ENCODE assay signal across 22 cellular contexts in genomic region chr15:41822957-41823356, GRCh38. TPM values are rescaled to one million over a fixed set of nuclear protein-coding genes. Genes with fewer than 3 reads are reported as not detected.
DNase-seq lines count a peak whose midpoint lies in the region; ATAC-seq, FAIRE-seq and TF ChIP-seq lines count a peak whose summit lies in the region.
"Had no signal": no experiment of that assay in that cellular context is flagged by ENCODE, and none has a peak within 500 bp of the region (broad histone marks: within the 10 kb centered on the region; RNA-seq: fewer than 3 reads in every experiment).

No MANE protein-coding gene starts in this region.

- no peak overlapping the region for H2BK15ac ChIP-seq in H1 (ENCODE audit: low read length)

- no peaks in the 10 kb centered on the region for H3K27me3 ChIP-seq in right cardiac atrium (ENCODE audit: control insufficient read depth, insufficient read depth)
- H3K27me3 ChIP-seq in heart right ventricle: no peaks in the 10 kb centered on the region
- H3K27me3 ChIP-seq in H1 (replicated peaks in 1 of 4; ENCODE audit: control insufficient read depth in 3 of 4, extremely low read depth in 1 of 4, insufficient read depth in 3 of 4, low read length in 3 of 4): peaks cover 0 to 2% (median 0%) of the 10 kb centered on the region in 4 experiments; a peak in 1 of 7 replicates
- H3K27me3 ChIP-seq in GM23248 (replicated peaks; ENCODE audit: insufficient read depth): no peaks in the 10 kb centered on the region
- H3K27me3 ChIP-seq: MG63, Peyer's patch, SJSA1 had no signal

- TF ChIP-seq CTCF in heart right ventricle (IDR thresholded peaks at IDR 0.05) (no peak), LNCaP clone FGC (IDR thresholded peaks at IDR 0.05; ENCODE audit: control insufficient read depth, extremely low read depth, insufficient read depth) (0 out of 2 replicates have a peak, but pooled peaks have one; percentile 7), H1 (IDR thresholded peaks at IDR 0.05; ENCODE audit: control extremely low read depth in 1 of 3, insufficient read depth in 1 of 3, low read depth in 1 of 3, low read length in 3 of 3) (peak in 1 of 3 experiments; percentile 1; a peak in 1 of 4 replicates), GM13977 (IDR thresholded peaks at IDR 0.05; ENCODE audit: extremely low read depth, insufficient read depth, missing control alignments) (no peak)

- no peak overlapping the region for H3K18ac ChIP-seq in H1 (ENCODE audit: extremely low read depth, low read length)

- no peak overlapping the region for H3K14ac ChIP-seq in H1 (ENCODE audit: insufficient read length)

- 86% methylated on average over 6 of the region's 6 CpGs for WGBS in right cardiac atrium
- WGBS in heart right ventricle, 2 donors: 92 to 94% methylated on average over 6 of the region's 6 CpGs
- WGBS in H1 (ENCODE audit: extremely low coverage in 1 of 2, insufficient coverage in 1 of 2, insufficient read length in 1 of 2, insufficient replicate concordance in 2 of 2, low coverage in 1 of 2, low lambda C conversion rate in 2 of 2, missing lambda C conversion rate in 1 of 2), 2 experiments: 86% methylated on average over 6 of the region's 6 CpGs; no CpG with 5 or more reads in 1 of the 2 experiments
- 77 to 82% methylated on average over 6 of the region's 6 CpGs for WGBS in GM23248 (ENCODE audit: low coverage in 1 of 2, low lambda C conversion rate in 2 of 2, missing lambda C conversion rate in 2 of 2), 2 experiments

- no peak overlapping the region for H2BK120ac ChIP-seq in H1 (replicated peaks; ENCODE audit: low read depth, low read length)

- no peak for TF ChIP-seq EP300 in H1 (IDR thresholded peaks at IDR 0.05; ENCODE audit: borderline replicate concordance in 1 of 2, low read depth in 2 of 2, low read length in 2 of 2)

- no peak overlapping the region for H2AK5ac ChIP-seq in H1 (ENCODE audit: low read depth, low read length)

- in situ Hi-C loops in GM23248 (cut with MboI): loop anchor here (5.0 kb wide), 1 partner anchor 51 kb away; the partner anchor contains the start of gene MAPKBP1
- in situ Hi-C loops in GM13977 (cut with MboI; ENCODE audit: low pct_unique_long_range_greater_than_20kb, low sequenced_read_pairs, unreplicated experiment): no loop called here

- H3K23me2 ChIP-seq in H1 (ENCODE audit: low read depth, low read length): peaks cover 6% of the 10 kb centered on the region; the same call in 1 of the 2 replicates

- H3K23ac ChIP-seq in H1 (ENCODE audit: insufficient read length): no peak overlapping the region

- peak overlapping the region; percentile 17; the same call in 1 of the 2 replicates for H4K8ac ChIP-seq in H1 (ENCODE audit: extremely low read depth, insufficient read depth, low read length)

- H3K9me3 ChIP-seq in right cardiac atrium (ENCODE audit: control insufficient read depth, low read length) (no peaks in the 10 kb centered on the region), heart right ventricle (no peaks in the 10 kb centered on the region), H1 (ENCODE audit: insufficient read depth in 2 of 2, low read depth in 1 of 2, low read length in 1 of 2) (no peaks in the 10 kb centered on the region), GM23248 (ENCODE audit: low read depth) (no peaks in the 10 kb centered on the region)
- H3K9me3 ChIP-seq: A549; BLaER1 treated with 17β-estradiol and CSF1 and Interleukin-3, amounts not matched to agents 10 nM and 100 nM; HAP-1; MG63; Peyer's patch; SJSA1 had no signal

- H2AFZ ChIP-seq in H1 (ENCODE audit: low read length) (no peak overlapping the region), GM23248 (no peak overlapping the region)
- H2AFZ ChIP-seq: GM23338 had no signal

- TF ChIP-seq POLR2A in H1 (IDR thresholded peaks at IDR 0.05; ENCODE audit: control extremely low read depth in 1 of 2, low read depth in 2 of 2, low read length in 2 of 2): no peak

- no peak overlapping the region for H2BK5ac ChIP-seq in H1 (ENCODE audit: low read depth, low read length)

- no peaks in the 10 kb centered on the region for H3F3A ChIP-seq in GM23248 (ENCODE audit: insufficient read depth)

- no peak for TF ChIP-seq RAD21 in H1 (IDR thresholded peaks at IDR 0.05 in 1 of 2, conservative IDR thresholded peaks at IDR 0.05 in 1 of 2; ENCODE audit: low read depth in 2 of 2, low read length in 2 of 2)

- no peak overlapping the region for H3K27ac ChIP-seq in right cardiac atrium (ENCODE audit: low read length)
- H3K27ac ChIP-seq in heart right ventricle: no peak overlapping the region
- no peak overlapping the region for H3K27ac ChIP-seq in H1 (ENCODE audit: low read depth, low read length)
- H3K27ac ChIP-seq in GM23248: no peak overlapping the region
- H3K27ac ChIP-seq: A549; BLaER1 treated with 17β-estradiol and CSF1 and Interleukin-3, amounts not matched to agents 10 nM and 100 nM; Peyer's patch; SJSA1 had no signal

- no peak overlapping the region for H4K91ac ChIP-seq in H1 (replicated peaks; ENCODE audit: insufficient read length, low read length)

- H3K4ac ChIP-seq in H1 (replicated peaks; ENCODE audit: insufficient read length, low read depth, low read length): no peak overlapping the region

- H3K4me2 ChIP-seq in H1 (ENCODE audit: insufficient read depth in 1 of 2, low read depth in 2 of 2, low read length in 2 of 2) (no peak overlapping the region), GM23248 (ENCODE audit: unreplicated experiment) (no peak overlapping the region)
- H3K4me2 ChIP-seq: A549; BLaER1 treated with 17β-estradiol and CSF1 and Interleukin-3, amounts not matched to agents 10 nM and 100 nM; GM23338 had no signal

- no peaks in the 10 kb centered on the region for H3K79me1 ChIP-seq in H1 (ENCODE audit: low read depth, low read length)

- FAIRE-seq in H1 (lab: Jason Lieb, UNC): no peak
- FAIRE-seq: A549, D721Med, G401.6, HTR-8/SVneo had no signal

- H3K4me3 ChIP-seq in right cardiac atrium (ENCODE audit: low read length) (no peak overlapping the region), heart right ventricle (no peak overlapping the region), LNCaP clone FGC (ENCODE audit: low read depth, low read length) (no peak overlapping the region), H1 (ENCODE audit: extremely low read depth in 1 of 4, insufficient read depth in 2 of 4, low read depth in 3 of 4, low read length in 4 of 4) (no peak overlapping the region), GM23248 (no peak overlapping the region)
- H3K4me3 ChIP-seq: A549; BLaER1 treated with 17β-estradiol and CSF1 and Interleukin-3, amounts not matched to agents 10 nM and 100 nM; GM23338; HAP-1; MG63; Peyer's patch; SJSA1 had no signal

- H4K5ac ChIP-seq in H1 (ENCODE audit: insufficient read length, low read depth, low read length): no peak overlapping the region

- no peaks in the 10 kb centered on the region for H3K9me2 ChIP-seq in GM23248 (ENCODE audit: insufficient read depth)

- H2BK12ac ChIP-seq in H1 (ENCODE audit: low read depth, low read length): no peak overlapping the region

- CTCF ChIA-PET in H1 (lab: Charles Lee; ENCODE audit: partially characterized antibody): interaction anchor here (0.6 to 2.1 kb wide), 9 partner anchors 9 to 124 kb away, joined by 3 to 14 read pairs (median 3); partner anchors contain the start of gene MAPKBP1

- H4K20me1 ChIP-seq in H1 (replicated peaks in 1 of 2; ENCODE audit: control insufficient read depth in 1 of 2, insufficient read depth in 2 of 2, low read length in 2 of 2) (peaks cover 0 to 1% of the 10 kb centered on the region in 2 experiments), GM23248 (ENCODE audit: insufficient read depth) (no peaks in the 10 kb centered on the region)

- H3K79me2 ChIP-seq in H1 (ENCODE audit: control insufficient read depth in 1 of 2, insufficient read depth in 2 of 2, low read length in 2 of 2) (no peaks in the 10 kb centered on the region), GM23248 (ENCODE audit: insufficient read depth) (no peaks in the 10 kb centered on the region)

- H3K56ac ChIP-seq in H1 (replicated peaks; ENCODE audit: insufficient read length, low read depth, low read length): no peak overlapping the region

- no peak overlapping the region for H2BK20ac ChIP-seq in H1 (ENCODE audit: low read length)

- intact Hi-C loops in right cardiac atrium (cut with DNase I) (no loop called here), heart right ventricle (cut with DNase I) (loop anchor here in 3 of 10 donors (10.0 kb wide), 1 partner anchor 152 kb away; the partner anchor contains the start of gene EHD4 (in 3 of the 3))

- H3K36me3 ChIP-seq in heart right ventricle (peaks cover 0 to 76% (median 20%) of the 10 kb centered on the region in 9 donors), H1 (ENCODE audit: control insufficient read depth in 2 of 4, insufficient read depth in 4 of 4, low read length in 3 of 4) (no peaks in the 10 kb centered on the region; a peak in 3 of 8 replicates), GM23248 (ENCODE audit: low read depth) (no peaks in the 10 kb centered on the region; the same call in 1 of the 2 replicates)
- H3K36me3 ChIP-seq: MG63 had no signal

- H3K9ac ChIP-seq in H1 (replicated peaks in 1 of 4; ENCODE audit: extremely low read depth in 1 of 4, low read depth in 3 of 4, low read length in 3 of 4): no peak overlapping the region
- no peak overlapping the region for H3K9ac ChIP-seq in GM23248
- H3K9ac ChIP-seq: BLaER1 treated with 17β-estradiol and CSF1 and Interleukin-3, amounts not matched to agents 10 nM and 100 nM had no signal

- H3K4me1 ChIP-seq in right cardiac atrium (ENCODE audit: control insufficient read depth, insufficient read depth, low read length): no peaks in the 10 kb centered on the region
- H3K4me1 ChIP-seq in heart right ventricle: peaks cover 0 to 8% (median 5%) of the 10 kb centered on the region in 9 donors
- no peaks in the 10 kb centered on the region; a peak in 2 of 7 replicates for H3K4me1 ChIP-seq in H1 (replicated peaks in 1 of 4; ENCODE audit: control insufficient read depth in 3 of 4, insufficient read depth in 4 of 4, low read length in 3 of 4)
- H3K4me1 ChIP-seq in GM23248 (ENCODE audit: insufficient read depth): no peaks in the 10 kb centered on the region
- H3K4me1 ChIP-seq: HAP-1 had no signal

- DNase-seq in right cardiac atrium (peak in 2 of 3 donors; percentile 33 to 37), heart right ventricle (no peak), LNCaP clone FGC (ENCODE audit: low read depth) (no peak), H1 (ENCODE audit: low read depth in 1 of 2, low spot score in 2 of 2) (no peak), GM23248 (no peak), NCI-H526 (lab: John Stamatoyannopoulos, UW) (no peak), GM13977 (ENCODE audit: low spot score) (no peak)
- DNase-seq: AML-193; CD4-positive, alpha-beta T cell; KBM-7; MG63; NCI-H2029; NCI-H69; Peyer's patch had no signal

- POLR2A ChIA-PET in H1 (lab: Charles Lee; ENCODE audit: partially characterized antibody): interaction anchor here (1.7 kb wide), 1 partner anchor 49 kb away, joined by 4 read pairs; the partner anchor contains the start of gene MAPKBP1

- ATAC-seq in right cardiac atrium (no peak), heart right ventricle (no peak)
- ATAC-seq: A549, GM23338 had no signal

RNA-seq across cellular contexts. Expression of gene JMJD7, which starts 4.9 kb away (rescaled TPM):
- 10 to 100 TPM in 3 of 4 donors, 1 to 10 TPM in 1; 8.5 to 17.2 (median 16.2) TPM for total RNA-seq in right cardiac atrium
- 16.5 TPM for polyA plus RNA-seq in right cardiac atrium
- 10 to 100 TPM; 11.0 to 20.9 (median 12.9) TPM for total RNA-seq in heart right ventricle
- polyA plus RNA-seq in heart right ventricle: 10 to 100 TPM in 1 of 2 donors, 1 to 10 TPM in 1; 8.6 to 23.0 TPM
- total RNA-seq in H1 (2021; fragmentation: NEBNext Ultra II Directional; extraction: Animal tissue kit (Norgen Biotek cat#: 25700)): 14.7 and 15.0 TPM in 2 replicates
- polyA plus RNA-seq in H1 (2011; rRNA removed): 20.0 and 21.2 TPM in 2 replicates
- polyA plus RNA-seq in H1 (2011; cell fraction: cytosol; rRNA removed): 17.1 TPM
- 28.8 TPM for polyA plus RNA-seq in H1 (2011; cell fraction: nucleus; rRNA removed)
- 11.7 to 16.4 TPM (median 15.2 TPM) in 4 replicates for polyA plus RNA-seq in H1 (2012, experiment 1 of 2)
- polyA plus RNA-seq in H1 (2012, experiment 2 of 2): 15.2 TPM
- polyA plus RNA-seq in H1 (2013, experiment 1 of 2): 7.5 TPM
- polyA plus RNA-seq in H1 (2013, experiment 2 of 2): 8.5 TPM
- polyA minus RNA-seq in H1 (2011; rRNA and poly(A)+ RNA removed): 4.8 and 5.2 TPM in 2 replicates
- polyA minus RNA-seq in H1 (2011; cell fraction: cytosol; rRNA and poly(A)+ RNA removed): 10.6 TPM
- 6.7 TPM for polyA minus RNA-seq in H1 (2011; cell fraction: nucleus; rRNA and poly(A)+ RNA removed)
- total RNA-seq in GM23248 (2014; rRNA removed; shearing (Covaris generic)): 1.3 and 11.7 TPM in 2 replicates
- 3.5 and 5.3 TPM in 2 replicates for polyA plus RNA-seq in GM23248 (2016; fragmentation: Nextera tagmentation; extraction: Ambion mirVana)

RNA-seq across cellular contexts. Expression of gene PLA2G4B, which starts 15.7 kb away (rescaled TPM):
- total RNA-seq in right cardiac atrium (1 to 10 TPM; 1.8 to 7.1 (median 5.8) TPM), heart right ventricle (1 to 10 TPM; 1.6 to 6.7 (median 3.2) TPM)
- polyA plus RNA-seq in right cardiac atrium (3.9 TPM), heart right ventricle (10 to 100 TPM in 1 of 2 donors, 1 to 10 TPM in 1; 2.7 to 16.0 TPM), H1 (2011; rRNA removed) (9.2 TPM in 2 replicates), GM23248 (2016; fragmentation: Nextera tagmentation; extraction: Ambion mirVana) (1.1 and 1.6 TPM in 2 replicates)
- total RNA-seq in H1 (2021; fragmentation: NEBNext Ultra II Directional; extraction: Animal tissue kit (Norgen Biotek cat#: 25700)): 4.2 and 8.0 TPM in 2 replicates
- polyA plus RNA-seq in H1 (2011; cell fraction: cytosol; rRNA removed): 8.0 TPM
- polyA plus RNA-seq in H1 (2011; cell fraction: nucleus; rRNA removed): 49.3 TPM
- 2.8 to 7.8 TPM (median 6.9 TPM) in 4 replicates for polyA plus RNA-seq in H1 (2012, experiment 1 of 2)
- 4.2 TPM for polyA plus RNA-seq in H1 (2012, experiment 2 of 2)
- 10.3 TPM for polyA plus RNA-seq in H1 (2013, experiment 1 of 2)
- 6.5 TPM for polyA plus RNA-seq in H1 (2013, experiment 2 of 2)
- polyA minus RNA-seq in H1 (2011; rRNA and poly(A)+ RNA removed): 1.5 and 2.0 TPM in 2 replicates
- polyA minus RNA-seq in H1 (2011; cell fraction: cytosol; rRNA and poly(A)+ RNA removed): 3.1 TPM
- 7.5 TPM for polyA minus RNA-seq in H1 (2011; cell fraction: nucleus; rRNA and poly(A)+ RNA removed)
- 1.4 TPM in 1 of 2 replicates, not detected in the other for total RNA-seq in GM23248 (2014; rRNA removed; shearing (Covaris generic))

RNA-seq across cellular contexts. Expression of gene MAPKBP1, which starts 48.7 kb away (rescaled TPM):
- total RNA-seq in right cardiac atrium (10 to 100 TPM; 16.0 to 20.4 (median 19.2) TPM), heart right ventricle (10 to 100 TPM in 9 of 10 donors, 1 to 10 TPM in 1; 8.3 to 17.0 (median 13.3) TPM)
- polyA plus RNA-seq in right cardiac atrium (11.2 TPM), heart right ventricle (10 to 100 TPM in 1 of 2 donors, 1 to 10 TPM in 1; 3.4 to 27.2 TPM), H1 (2011; rRNA removed) (4.3 and 4.5 TPM in 2 replicates), GM23248 (2016; fragmentation: Nextera tagmentation; extraction: Ambion mirVana) (4.4 and 5.2 TPM in 2 replicates)
- 10.9 and 11.3 TPM in 2 replicates for total RNA-seq in H1 (2021; fragmentation: NEBNext Ultra II Directional; extraction: Animal tissue kit (Norgen Biotek cat#: 25700))
- polyA plus RNA-seq in H1 (2011; cell fraction: cytosol; rRNA removed): 4.2 TPM
- 28.6 TPM for polyA plus RNA-seq in H1 (2011; cell fraction: nucleus; rRNA removed)
- 9.8 to 11.6 TPM (median 10.2 TPM) in 4 replicates for polyA plus RNA-seq in H1 (2012, experiment 1 of 2)
- polyA plus RNA-seq in H1 (2012, experiment 2 of 2): 5.2 TPM
- 3.7 TPM for polyA plus RNA-seq in H1 (2013, experiment 1 of 2)
- polyA plus RNA-seq in H1 (2013, experiment 2 of 2): 3.4 TPM
- polyA minus RNA-seq in H1 (2011; rRNA and poly(A)+ RNA removed): 12.4 and 24.5 TPM in 2 replicates
- 6.2 TPM for polyA minus RNA-seq in H1 (2011; cell fraction: cytosol; rRNA and poly(A)+ RNA removed)
- polyA minus RNA-seq in H1 (2011; cell fraction: nucleus; rRNA and poly(A)+ RNA removed): 36.4 TPM
- total RNA-seq in GM23248 (2014; rRNA removed; shearing (Covaris generic)): 8.5 and 12.3 TPM in 2 replicates

Comparison
In these comparisons a context has a peak if more than half of its experiments do, and no peak if none do; other contexts are left out.
1. DNase-seq: peak in right cardiac atrium (2 of 3); none in heart right ventricle (0 of 2), LNCaP clone FGC (single experiment), H1 (0 of 2), GM23248 (single experiment), NCI-H526 (0 of 2) and GM13977 (single experiment).